ENCODE assay signal across 15 cellular contexts in the genomic region with DNA sequence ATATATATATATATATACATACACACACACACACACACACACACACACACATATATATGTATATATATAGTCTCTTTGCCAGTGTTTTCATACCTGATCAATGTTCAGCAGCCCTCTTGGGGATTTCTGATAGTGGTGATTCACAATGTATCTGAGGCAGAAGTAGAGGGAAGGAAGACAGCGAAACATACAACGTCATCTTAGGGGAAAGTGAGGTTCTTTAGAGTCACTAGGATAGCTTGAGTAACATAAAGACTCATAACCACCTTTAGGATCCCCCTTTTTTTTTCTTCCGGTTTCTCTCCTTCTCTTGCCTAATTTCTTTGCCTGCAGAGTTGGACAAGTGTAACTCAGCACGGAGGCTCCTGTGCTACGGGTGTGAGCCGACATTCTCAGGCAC. TPM values are rescaled to one million over a fixed set of nuclear protein-coding genes. Genes with fewer than 3 reads are reported as not detected.
A peak's percentile ranks its signal among the peaks of the same experiment; 100 is the strongest.
DNase-seq lines count a peak whose midpoint lies in the region; ATAC-seq and TF ChIP-seq lines count a peak whose summit lies in the region.
"Had no signal": no experiment of that assay in that cellular context is flagged by ENCODE, and none has a peak within 500 bp of the region (broad histone marks: within the 10 kb centered on the region; RNA-seq: fewer than 3 reads in every experiment).

No MANE protein-coding gene starts in this region.

- H3K27ac Mint-ChIP-seq in activated T-cell treated with anti-CD3 and anti-CD28 coated beads, Interleukin-2, amount 50 U/mL, for 72 hours: no peak overlapping the region
- H3K27ac Mint-ChIP-seq in activated T-cell treated with anti-CD3 and anti-CD28 coated beads, Interleukin-2, amount 50 U/mL, for 24 hours: no peak overlapping the region
- H3K27ac Mint-ChIP-seq in GM23338: no peak overlapping the region
- no peak overlapping the region for H3K27ac Mint-ChIP-seq in stimulated activated effector memory CD8-positive, alpha-beta T cell treated with anti-CD3 and anti-CD28 coated beads, Interleukin-12 subunit alpha, Interleukin-12 subunit beta, amount 100 ng/mL, for 72 hours

- H3K4me2 ChIP-seq in GM23338: no peak overlapping the region

- TF ChIP-seq CTCF in GM23338 (conservative IDR thresholded peaks at IDR 0.05; ENCODE audit: low read depth in 2 of 2) (no peak), WERI-Rb-1 (IDR thresholded peaks at IDR 0.05; ENCODE audit: low read depth, low read length) (no peak)

- DNase-seq in activated T-cell treated with anti-CD3 and anti-CD28 coated beads, Interleukin-2, amount 50 U/mL, for 72 hours: no peak
- DNase-seq in activated T-cell treated with anti-CD3 and anti-CD28 coated beads, Interleukin-2, amount 50 U/mL, for 24 hours: no peak
- DNase-seq in GM23338 (ENCODE audit: low spot score) (no peak), WERI-Rb-1 (no peak), NAMALWA (ENCODE audit: low spot score) (no peak)
- no peak for DNase-seq in stimulated activated effector memory CD8-positive, alpha-beta T cell treated with anti-CD3 and anti-CD28 coated beads, Interleukin-12 subunit alpha, Interleukin-12 subunit beta, amount 100 ng/mL, for 72 hours (ENCODE audit: low spot score in 2 of 2)
- DNase-seq: ACHN; BE2C; C1 segment of cervical spinal cord; Caco-2; CD4-positive, CD25-positive, alpha-beta regulatory T cell; GOT3 had no signal

- peak overlapping the region; percentile 91 for H3K27ac ChIP-seq in GM23338 (ENCODE audit: low read depth)
- peak overlapping the region; percentile 94 for H3K27ac ChIP-seq in WERI-Rb-1
- H3K27ac ChIP-seq: HL-60 had no signal

- H3K27me3 Mint-ChIP-seq in activated T-cell treated with anti-CD3 and anti-CD28 coated beads, Interleukin-2, amount 50 U/mL, for 72 hours (ENCODE audit: low read depth): no peaks in the 10 kb centered on the region
- H3K27me3 Mint-ChIP-seq in activated T-cell treated with anti-CD3 and anti-CD28 coated beads, Interleukin-2, amount 50 U/mL, for 24 hours: no peaks in the 10 kb centered on the region
- H3K27me3 Mint-ChIP-seq in GM23338 (ENCODE audit: insufficient read depth, low read depth, poor library complexity): peaks cover 42% of the 10 kb centered on the region
- H3K27me3 Mint-ChIP-seq: CD4-positive, CD25-positive, alpha-beta regulatory T cell had no signal

- peaks cover 9% of the 10 kb centered on the region for H3K4me1 ChIP-seq in GM23338 (ENCODE audit: insufficient read depth)
- H3K4me1 ChIP-seq: HAP-1 had no signal

- peaks cover 42% of the 10 kb centered on the region for H3K4me1 Mint-ChIP-seq in activated T-cell treated with anti-CD3 and anti-CD28 coated beads, Interleukin-2, amount 50 U/mL, for 72 hours (ENCODE audit: low read depth)
- H3K4me1 Mint-ChIP-seq in activated T-cell treated with anti-CD3 and anti-CD28 coated beads, Interleukin-2, amount 50 U/mL, for 24 hours (ENCODE audit: low read depth): peaks cover 34% of the 10 kb centered on the region
- H3K4me1 Mint-ChIP-seq in GM23338: peaks cover 22% of the 10 kb centered on the region
- peaks cover 22% of the 10 kb centered on the region for H3K4me1 Mint-ChIP-seq in stimulated activated effector memory CD8-positive, alpha-beta T cell treated with anti-CD3 and anti-CD28 coated beads, Interleukin-12 subunit alpha, Interleukin-12 subunit beta, amount 100 ng/mL, for 72 hours

- H2AFZ ChIP-seq in GM23338: no peak overlapping the region

- H3K9me2 ChIP-seq in GM23338 (ENCODE audit: insufficient read depth): no peaks in the 10 kb centered on the region

- no peaks in the 10 kb centered on the region for H3K79me2 ChIP-seq in GM23338 (replicated peaks; ENCODE audit: insufficient read depth)

- no peak overlapping the region for H3K4me3 Mint-ChIP-seq in activated T-cell treated with anti-CD3 and anti-CD28 coated beads, Interleukin-2, amount 50 U/mL, for 72 hours
- no peak overlapping the region for H3K4me3 Mint-ChIP-seq in activated T-cell treated with anti-CD3 and anti-CD28 coated beads, Interleukin-2, amount 50 U/mL, for 24 hours
- no peak overlapping the region for H3K4me3 Mint-ChIP-seq in GM23338
- no peak overlapping the region for H3K4me3 Mint-ChIP-seq in stimulated activated effector memory CD8-positive, alpha-beta T cell treated with anti-CD3 and anti-CD28 coated beads, Interleukin-12 subunit alpha, Interleukin-12 subunit beta, amount 100 ng/mL, for 72 hours
- H3K4me3 Mint-ChIP-seq: CD4-positive, CD25-positive, alpha-beta regulatory T cell had no signal

- H3K9me3 Mint-ChIP-seq in activated T-cell treated with anti-CD3 and anti-CD28 coated beads, Interleukin-2, amount 50 U/mL, for 72 hours: no peaks in the 10 kb centered on the region
- no peaks in the 10 kb centered on the region for H3K9me3 Mint-ChIP-seq in activated T-cell treated with anti-CD3 and anti-CD28 coated beads, Interleukin-2, amount 50 U/mL, for 24 hours
- H3K9me3 Mint-ChIP-seq in GM23338: no peaks in the 10 kb centered on the region; the same call in 2 of the 3 replicates
- no peaks in the 10 kb centered on the region for H3K9me3 Mint-ChIP-seq in stimulated activated effector memory CD8-positive, alpha-beta T cell treated with anti-CD3 and anti-CD28 coated beads, Interleukin-12 subunit alpha, Interleukin-12 subunit beta, amount 100 ng/mL, for 72 hours
- H3K9me3 Mint-ChIP-seq: CD4-positive, CD25-positive, alpha-beta regulatory T cell had no signal

- H3K36me3 Mint-ChIP-seq in activated T-cell treated with anti-CD3 and anti-CD28 coated beads, Interleukin-2, amount 50 U/mL, for 72 hours (ENCODE audit: insufficient read depth in 2 of 2): no peaks in the 10 kb centered on the region
- H3K36me3 Mint-ChIP-seq in activated T-cell treated with anti-CD3 and anti-CD28 coated beads, Interleukin-2, amount 50 U/mL, for 24 hours (ENCODE audit: low read depth): peaks cover 43% of the 10 kb centered on the region
- peaks cover 80% of the 10 kb centered on the region for H3K36me3 Mint-ChIP-seq in GM23338 (ENCODE audit: low read depth)
- peaks cover 14% of the 10 kb centered on the region for H3K36me3 Mint-ChIP-seq in stimulated activated effector memory CD8-positive, alpha-beta T cell treated with anti-CD3 and anti-CD28 coated beads, Interleukin-12 subunit alpha, Interleukin-12 subunit beta, amount 100 ng/mL, for 72 hours

- peak; percentile 53 to 57 for ATAC-seq in activated T-cell treated with anti-CD3 and anti-CD28 coated beads, Interleukin-2, amount 50 U/mL, for 72 hours (replicated peaks in 1 of 2)
- ATAC-seq in GM23338 (no peak), HG02763 (IDR thresholded peaks at IDR 0.05; ENCODE audit: unreplicated experiment) (no peak)
- peak; percentile 51 for ATAC-seq in stimulated activated effector memory CD8-positive, alpha-beta T cell treated with anti-CD3 and anti-CD28 coated beads, Interleukin-12 subunit alpha, Interleukin-12 subunit beta, amount 100 ng/mL, for 72 hours

- no peaks in the 10 kb centered on the region for H3K9me3 ChIP-seq in WERI-Rb-1 (ENCODE audit: severe bottlenecking)
- H3K9me3 ChIP-seq: BE2C, Caco-2, HAP-1 had no signal

- peaks cover 52% of the 10 kb centered on the region for H3K36me3 ChIP-seq in GM23338 (ENCODE audit: insufficient read depth)
- H3K36me3 ChIP-seq in WERI-Rb-1: peaks cover 43% of the 10 kb centered on the region

- no peaks in the 10 kb centered on the region for H3K27me3 ChIP-seq in GM23338 (ENCODE audit: insufficient read depth)
- no peaks in the 10 kb centered on the region for H3K27me3 ChIP-seq in WERI-Rb-1 (ENCODE audit: insufficient read depth, low read depth, severe bottlenecking)
- H3K27me3 ChIP-seq: BE2C had no signal

- H3K4me3 ChIP-seq in GM23338 (no peak overlapping the region), WERI-Rb-1 (ENCODE audit: low read depth, low read length) (no peak overlapping the region)
- H3K4me3 ChIP-seq: HAP-1 had no signal

- peaks cover 28% of the 10 kb centered on the region for H4K20me1 ChIP-seq in GM23338 (replicated peaks; ENCODE audit: insufficient read depth)

- peaks cover 76% of the 10 kb centered on the region for H3F3A ChIP-seq in GM23338 (replicated peaks; ENCODE audit: low read depth)

TF ChIP-seq in GM23338, 12 proteins besides CTCF, POLR2A, EP300 and RAD21 (continues in another document):
- no peak for TF ChIP-seq CREB1 (CRISPR knock-in tag; IDR thresholded peaks at IDR 0.05; ENCODE audit: low read depth)

RNA-seq across cellular contexts. Expression of gene PODXL, which starts 56.6 kb away (rescaled TPM):
- total RNA-seq in activated T-cell treated with anti-CD3 and anti-CD28 coated beads, Interleukin-2, amount 50 U/mL, for 72 hours: under 1 TPM; 0.60 TPM
- total RNA-seq in GM23338 (2014; rRNA removed; shearing (Covaris generic)): 698 and 727 TPM in 2 replicates
- 215 and 220 TPM in 2 replicates for polyA plus RNA-seq in GM23338 (2016; fragmentation: Nextera tagmentation; extraction: Ambion mirVana)

Comparison
In these comparisons a context has a peak if more than half of its experiments do, and no peak if none do; other contexts are left out.
1. ATAC-seq: peak in activated T-cell treated with anti-CD3 and anti-CD28 coated beads, Interleukin-2, amount 50 U/mL, for 72 hours (2 of 2) and stimulated activated effector memory CD8-positive, alpha-beta T cell treated with anti-CD3 and anti-CD28 coated beads, Interleukin-12 subunit alpha, Interleukin-12 subunit beta, amount 100 ng/mL, for 72 hours (single experiment); none in GM23338 (single experiment) and HG02763 (single experiment).
2. RNA of gene PODXL, which starts 56.6 kb away (total RNA-seq): 698 to 727 TPM in GM23338; 0.60 TPM in activated T-cell treated with anti-CD3 and anti-CD28 coated beads, Interleukin-2, amount 50 U/mL, for 72 hours; every median in the first group is over 100 times any median in the second.